ENCODE assay signal across 13 cellular contexts in genomic region chr12:108772247-108772646, GRCh38. TPM values are rescaled to one million over a fixed set of nuclear protein-coding genes. Genes with fewer than 3 reads are reported as not detected.
DNase-seq lines count a peak whose midpoint lies in the region; ATAC-seq and TF ChIP-seq lines count a peak whose summit lies in the region.
"Had no signal": no experiment of that assay in that cellular context is flagged by ENCODE, and none has a peak within 500 bp of the region (broad histone marks: within the 10 kb centered on the region; RNA-seq: fewer than 3 reads in every experiment).

No MANE protein-coding gene starts in this region.

- H3K36me3 ChIP-seq in DOHH2 (ENCODE audit: control insufficient read depth, low read length) (no peaks in the 10 kb centered on the region), mesendoderm (ENCODE audit: control insufficient read depth, insufficient read depth, low read length) (no peaks in the 10 kb centered on the region), Karpas-422 (ENCODE audit: insufficient read depth, low read length) (no peaks in the 10 kb centered on the region)
- H3K36me3 ChIP-seq: neutrophil had no signal

- no peak overlapping the region for H4K8ac ChIP-seq in mesendoderm (ENCODE audit: low read depth, low read length)

- TF ChIP-seq CTCF in DOHH2 (IDR thresholded peaks at IDR 0.05; ENCODE audit: low read depth, low read length, poor library complexity, severe bottlenecking), result no peak

- no peak overlapping the region for H2BK120ac ChIP-seq in mesendoderm (ENCODE audit: low read depth, low read length)

- H3K4ac ChIP-seq in mesendoderm (ENCODE audit: low read depth, low read length), result no peak overlapping the region

- no peak overlapping the region for H2AK5ac ChIP-seq in mesendoderm (ENCODE audit: low read length)

- no peak overlapping the region for H2AFZ ChIP-seq in Karpas-422 (ENCODE audit: low read length)

- H3K23ac ChIP-seq in mesendoderm (ENCODE audit: low read length), result no peak overlapping the region

- no peaks in the 10 kb centered on the region for H3F3A ChIP-seq in DOHH2 (ENCODE audit: control insufficient read depth, insufficient read depth)

- no peaks in the 10 kb centered on the region for H3K9me3 Mint-ChIP-seq in activated CD4-positive, alpha-beta T cell treated with anti-CD3 and anti-CD28 coated beads for 36 hours (ENCODE audit: low read depth)
- H3K9me3 Mint-ChIP-seq: activated T-helper 1 cell treated with anti-CD3 and anti-CD28 coated beads, Interleukin-12 subunit alpha, Interleukin-12 subunit beta, Interleukin-2, Interleukin-4 antibody, amounts not matched to agents 30 ng/mL and 10 ng/mL and 1 ng/mL, durations not matched to agents 14 hours and 24 hours and 36 hours; HFFc6 had no signal

- H3K27ac ChIP-seq in DOHH2 (ENCODE audit: low read depth, low read length), result no peak overlapping the region
- no peak overlapping the region for H3K27ac ChIP-seq in mesendoderm (ENCODE audit: low read depth, low read length)
- no peak overlapping the region for H3K27ac ChIP-seq in Karpas-422 (ENCODE audit: low read length)
- H3K27ac ChIP-seq: neutrophil had no signal

- no peak overlapping the region for H3K4me3 Mint-ChIP-seq in activated CD4-positive, alpha-beta T cell treated with anti-CD3 and anti-CD28 coated beads for 36 hours
- H3K4me3 Mint-ChIP-seq: activated T-helper 1 cell treated with anti-CD3 and anti-CD28 coated beads, Interleukin-12 subunit alpha, Interleukin-12 subunit beta, Interleukin-2, Interleukin-4 antibody, amounts not matched to agents 30 ng/mL and 10 ng/mL and 1 ng/mL, durations not matched to agents 14 hours and 24 hours and 36 hours; HFFc6 had no signal

- peaks cover 3% of the 10 kb centered on the region for H3K4me1 Mint-ChIP-seq in activated CD4-positive, alpha-beta T cell treated with anti-CD3 and anti-CD28 coated beads for 36 hours

- H3K9me3 ChIP-seq in DOHH2 (ENCODE audit: control insufficient read depth, insufficient read depth, low read length) (no peaks in the 10 kb centered on the region), Karpas-422 (ENCODE audit: low read length) (no peaks in the 10 kb centered on the region)
- H3K9me3 ChIP-seq: neutrophil had no signal

- DNase-seq in RPMI8226 (peak; percentile 96), mesendoderm (peak; percentile 55), RKO (ENCODE audit: low spot score) (no peak), cortex of kidney (lab: John Stamatoyannopoulos, UW) (no peak), Karpas-422 (no peak)
- no peak for DNase-seq in activated CD4-positive, alpha-beta T cell treated with anti-CD3 and anti-CD28 coated beads for 36 hours
- DNase-seq: HFFc6; NCI-H1105; stimulated activated CD4-positive, alpha-beta T cell treated with anti-CD3 and anti-CD28 coated beads, Interleukin-2, amount 100 ng/mL, for 24 hours had no signal

- no peak overlapping the region for H3K27ac Mint-ChIP-seq in activated CD4-positive, alpha-beta T cell treated with anti-CD3 and anti-CD28 coated beads for 36 hours
- H3K27ac Mint-ChIP-seq: activated T-helper 1 cell treated with anti-CD3 and anti-CD28 coated beads, Interleukin-12 subunit alpha, Interleukin-12 subunit beta, Interleukin-2, Interleukin-4 antibody, amounts not matched to agents 30 ng/mL and 10 ng/mL and 1 ng/mL, durations not matched to agents 14 hours and 24 hours and 36 hours had no signal

- H3K9me2 ChIP-seq in DOHH2 (replicated peaks; ENCODE audit: control insufficient read depth, low read length) (no peaks in the 10 kb centered on the region), Karpas-422 (replicated peaks; ENCODE audit: insufficient read depth, low read length) (no peaks in the 10 kb centered on the region)

- H3K4me1 ChIP-seq in DOHH2 (ENCODE audit: control insufficient read depth, low read length) (peaks cover 19% of the 10 kb centered on the region), mesendoderm (ENCODE audit: control insufficient read depth, low read depth, low read length) (peaks cover 2% of the 10 kb centered on the region), Karpas-422 (ENCODE audit: low read length) (peaks cover 13% of the 10 kb centered on the region)

- H4K5ac ChIP-seq in mesendoderm (ENCODE audit: low read length), result no peak overlapping the region

- CTCF ChIA-PET in activated CD4-positive, alpha-beta T cell treated with anti-CD3 and anti-CD28 coated beads for 36 hours (lab: Charles Lee), result no interaction called here

- no CpG with 5 or more reads among the region's 2 CpGs for WGBS in mesendoderm (ENCODE audit: extremely low coverage, insufficient coverage, low lambda C conversion rate)

- H3K56ac ChIP-seq in mesendoderm (ENCODE audit: low read length), result no peak overlapping the region

- intact Hi-C loops in activated CD4-positive, alpha-beta T cell treated with anti-CD3 and anti-CD28 coated beads for 36 hours (cut with DNase I, micrococcal nuclease), result no loop called here

- POLR2A ChIA-PET in activated CD4-positive, alpha-beta T cell treated with anti-CD3 and anti-CD28 coated beads for 36 hours (lab: Charles Lee), result interaction anchor here (0.6 kb wide), 1 partner anchor 284 kb away, joined by 4 read pairs; no protein-coding TSS in a partner anchor

- H3K4me3 ChIP-seq in DOHH2 (ENCODE audit: low read length) (no peak overlapping the region), mesendoderm (ENCODE audit: low read length) (no peak overlapping the region), Karpas-422 (ENCODE audit: low read length) (no peak overlapping the region)

- no peak overlapping the region for H2BK5ac ChIP-seq in mesendoderm (ENCODE audit: low read length)

- H3K79me1 ChIP-seq in mesendoderm (ENCODE audit: low read length), result no peaks in the 10 kb centered on the region

- H3K27me3 ChIP-seq in DOHH2 (ENCODE audit: control insufficient read depth, low read length) (peaks cover 28% of the 10 kb centered on the region), mesendoderm (ENCODE audit: insufficient read depth, low read length, poor library complexity) (no peaks in the 10 kb centered on the region), Karpas-422 (ENCODE audit: low read length) (no peaks in the 10 kb centered on the region)

- H3K36me3 Mint-ChIP-seq in activated CD4-positive, alpha-beta T cell treated with anti-CD3 and anti-CD28 coated beads for 36 hours (ENCODE audit: low read depth), result no peaks in the 10 kb centered on the region

- H4K20me1 ChIP-seq in DOHH2 (ENCODE audit: control insufficient read depth, insufficient read depth, low read depth, low read length), result no peaks in the 10 kb centered on the region
- no peaks in the 10 kb centered on the region for H4K20me1 ChIP-seq in Karpas-422 (ENCODE audit: insufficient read depth, low read depth, low read length)

- H3K79me2 ChIP-seq in DOHH2 (ENCODE audit: control insufficient read depth, low read length), result no peaks in the 10 kb centered on the region
- H3K79me2 ChIP-seq in mesendoderm (ENCODE audit: control insufficient read depth, insufficient read depth, low read length), result no peaks in the 10 kb centered on the region
- no peaks in the 10 kb centered on the region for H3K79me2 ChIP-seq in Karpas-422 (ENCODE audit: low read length)

- H3K27me3 Mint-ChIP-seq in activated CD4-positive, alpha-beta T cell treated with anti-CD3 and anti-CD28 coated beads for 36 hours, result peaks cover 2% of the 10 kb centered on the region

- H3K9ac ChIP-seq in mesendoderm (ENCODE audit: low read length) (no peak overlapping the region), Karpas-422 (ENCODE audit: low read length) (no peak overlapping the region)

- H2BK15ac ChIP-seq in mesendoderm (replicated peaks; ENCODE audit: low read depth), result no peak overlapping the region

- ATAC-seq in GM19438 (IDR thresholded peaks at IDR 0.05; ENCODE audit: low read depth, unreplicated experiment), result peak; percentile 66
- ATAC-seq in activated CD4-positive, alpha-beta T cell treated with anti-CD3 and anti-CD28 coated beads for 36 hours, result no peak

- H3K18ac ChIP-seq in mesendoderm (ENCODE audit: low read length), result no peak overlapping the region

- H3K4me2 ChIP-seq in DOHH2 (ENCODE audit: low read length), result peak overlapping the region; percentile 13; the same call in 1 of the 2 replicates
- H3K4me2 ChIP-seq in mesendoderm (ENCODE audit: low read length), result no peak overlapping the region
- no peak overlapping the region for H3K4me2 ChIP-seq in Karpas-422 (ENCODE audit: low read depth, low read length, poor library complexity, severe bottlenecking)

RNA-seq across cellular contexts. Expression of gene CORO1C, which starts 40.9 kb away (rescaled TPM):
- polyA plus RNA-seq in mesendoderm (2013, experiment 1 of 2), result 122 TPM
- polyA plus RNA-seq in mesendoderm (2013, experiment 2 of 2), result 119 TPM
- 10 to 100 TPM; 83.5 to 90.8 TPM for total RNA-seq in activated CD4-positive, alpha-beta T cell treated with anti-CD3 and anti-CD28 coated beads for 36 hours
- total RNA-seq in Karpas-422 (2014; rRNA removed; shearing (Covaris generic); ENCODE audit: low replicate concordance), result 11.1 and 14.9 TPM in 2 replicates

Comparison
In these comparisons a context has a peak if more than half of its experiments do, and no peak if none do; other contexts are left out.
1. DNase-seq: peak in RPMI8226 (single experiment) and mesendoderm (single experiment); none in RKO (single experiment), cortex of kidney (single experiment), activated CD4-positive, alpha-beta T cell treated with anti-CD3 and anti-CD28 coated beads for 36 hours (single experiment) and Karpas-422 (single experiment).